ENCODE assay signal across 9 cellular contexts in genomic region chr20:39048000-39048696, GRCh38.
DNase-seq lines count a peak whose midpoint lies in the region; ATAC-seq and TF ChIP-seq lines count a peak whose summit lies in the region.
"Had no signal": no experiment of that assay in that cellular context is flagged by ENCODE, and none has a peak within 500 bp of the region (broad histone marks: within the 10 kb centered on the region; RNA-seq: fewer than 3 reads in every experiment).

No MANE protein-coding gene starts in this region.

- H3K4me3 ChIP-seq in epithelial cell of esophagus (ENCODE audit: low read length) (no peak overlapping the region), mucosa of descending colon (no peak overlapping the region)
- H3K4me3 ChIP-seq: BLaER1 treated with 17β-estradiol and CSF1 and Interleukin-3, amounts not matched to agents 10 nM and 100 nM had no signal

- H3K4me1 ChIP-seq in mucosa of descending colon (ENCODE audit: low read depth): no peaks in the 10 kb centered on the region

- no peaks in the 10 kb centered on the region for H3K36me3 ChIP-seq in mucosa of descending colon (ENCODE audit: low read depth)

- ATAC-seq in HG03460 (IDR thresholded peaks at IDR 0.05; ENCODE audit: unreplicated experiment) (peak; percentile 54), mucosa of descending colon (peak; percentile 89)

- no peaks in the 10 kb centered on the region for H3K9me3 ChIP-seq in mucosa of descending colon
- H3K9me3 ChIP-seq: BLaER1 treated with 17β-estradiol and CSF1 and Interleukin-3, amounts not matched to agents 10 nM and 100 nM had no signal

- TF ChIP-seq CTCF in epithelial cell of esophagus (IDR thresholded peaks at IDR 0.05; ENCODE audit: insufficient read depth, low read depth, low read length, missing control alignments) (peak; percentile 99), mucosa of descending colon (IDR thresholded peaks at IDR 0.05) (peak; percentile 93)

- intact Hi-C loops in mucosa of descending colon (cut with DNase I, micrococcal nuclease): loop anchor here (5.0 to 10.0 kb wide), 3 partner anchors 121 to 403 kb away; partner anchors contain the start of gene FAM83D (in 2 of the 2)

- peak; percentile 12 to 46 for DNase-seq in NCI-H187 (lab: John Stamatoyannopoulos, UW)
- no peak for DNase-seq in NCI-H187 treated with DMSO at 0.1 percent for 48 hours (lab: John Stamatoyannopoulos, UW)
- peak; percentile 11 for DNase-seq in NOMO-1 treated with dmso at 0.1 percent for 144 hours (lab: John Stamatoyannopoulos, UW; ENCODE audit: unreplicated experiment)
- DNase-seq in activated CD8-positive, alpha-beta memory T cell treated with anti-CD3 and anti-CD28 coated beads, Interleukin-2, amount 50 U/mL, for 24 hours (ENCODE audit: extremely low read depth): peak; percentile 25
- DNase-seq in epithelial cell of esophagus (ENCODE audit: low read depth): peak; percentile 76
- peak; percentile 78 to 86 (median 85) for DNase-seq in mucosa of descending colon
- peak; percentile 59 for DNase-seq in stimulated activated CD8-positive, alpha-beta memory T cell treated with anti-CD3 and anti-CD28 coated beads, Interleukin-4, amount 100 ng/mL, for 24 hours (ENCODE audit: low read depth)
